ENCODE assay signal across 15 cellular contexts in the genomic region with DNA sequence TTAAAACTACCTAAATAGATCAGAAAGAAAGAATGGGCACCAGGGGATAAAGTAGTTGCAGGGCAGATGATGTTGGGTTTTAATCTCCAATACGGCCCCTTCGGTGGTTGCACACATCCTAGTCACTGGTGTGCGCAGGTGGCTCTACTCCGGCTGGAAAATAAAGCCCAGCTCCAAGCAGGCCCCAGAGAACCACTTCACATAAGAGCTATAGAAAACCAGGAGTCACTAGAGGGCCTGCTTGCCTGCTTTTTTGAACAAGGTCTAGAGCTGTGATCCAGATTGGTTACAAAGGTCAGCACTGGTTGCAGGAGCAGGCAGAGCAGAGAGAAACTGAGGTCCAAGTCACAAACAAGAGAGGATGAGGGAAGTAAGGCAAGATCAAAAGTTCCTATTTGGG. TPM values are rescaled to one million over a fixed set of nuclear protein-coding genes. Genes with fewer than 3 reads are reported as not detected.
A peak's percentile ranks its signal among the peaks of the same experiment; 100 is the strongest.
DNase-seq lines count a peak whose midpoint lies in the region; ATAC-seq and TF ChIP-seq lines count a peak whose summit lies in the region.
"Had no signal": no experiment of that assay in that cellular context is flagged by ENCODE, and none has a peak within 500 bp of the region (broad histone marks: within the 10 kb centered on the region; RNA-seq: fewer than 3 reads in every experiment).

No MANE protein-coding gene starts in this region.

- peak overlapping the region; percentile 36 for H2AFZ ChIP-seq in neural progenitor cell (replicated peaks)

- no peaks in the 10 kb centered on the region for H3K36me3 Mint-ChIP-seq in neural progenitor cell
- H3K36me3 Mint-ChIP-seq in activated T-cell treated with anti-CD3 and anti-CD28 coated beads, Interleukin-2, amount 50 U/mL, for 72 hours (ENCODE audit: insufficient read depth in 2 of 2) = no peaks in the 10 kb centered on the region
- H3K36me3 Mint-ChIP-seq: naive thymus-derived CD4-positive, alpha-beta T cell had no signal

- DNase-seq in GM10266 (ENCODE audit: extremely low spot score) = no peak
- peak; percentile 62 for DNase-seq in NCI-H1436 treated with DMSO at 0.1 percent for 48 hours (lab: John Stamatoyannopoulos, UW)
- peak; percentile 7 for DNase-seq in SHP77 treated with DMSO at 0.1 percent for 48 hours (lab: John Stamatoyannopoulos, UW)
- peak; percentile 6 for DNase-seq in neural progenitor cell (ENCODE audit: low spot score)
- no peak for DNase-seq in DMS114 treated with DMSO at 0.1 percent for 48 hours (lab: John Stamatoyannopoulos, UW; ENCODE audit: unreplicated experiment)
- no peak for DNase-seq in activated T-cell treated with anti-CD3 and anti-CD28 coated beads, Interleukin-2, amount 50 U/mL, for 72 hours
- DNase-seq in activated CD8-positive, alpha-beta memory T cell treated with anti-CD3 and anti-CD28 coated beads for 24 hours = no peak
- DNase-seq: activated CD4-positive, alpha-beta T cell treated with anti-CD3 and anti-CD28 coated beads, Interleukin-2, amount 10 ng/mL, durations not matched to agents 24 days and 14 days; activated naive CD4-positive, alpha-beta T cell treated with anti-CD3 and anti-CD28 coated beads for 36 hours; naive thymus-derived CD4-positive, alpha-beta T cell; NCI-H226; SK-N-SH had no signal

- no peak overlapping the region for H3K9ac ChIP-seq in neural progenitor cell
- H3K9ac ChIP-seq: SK-N-SH had no signal

- no peak overlapping the region for H3K27ac ChIP-seq in neural progenitor cell
- H3K27ac ChIP-seq: esophagus muscularis mucosa had no signal

- no peaks in the 10 kb centered on the region for H3K4me1 Mint-ChIP-seq in neural progenitor cell
- H3K4me1 Mint-ChIP-seq in activated T-cell treated with anti-CD3 and anti-CD28 coated beads, Interleukin-2, amount 50 U/mL, for 72 hours (ENCODE audit: low read depth) = no peaks in the 10 kb centered on the region
- H3K4me1 Mint-ChIP-seq: activated CD4-positive, alpha-beta T cell treated with anti-CD3 and anti-CD28 coated beads, Interleukin-2, amount 10 ng/mL, durations not matched to agents 24 days and 14 days; central memory CD8-positive, alpha-beta T cell; naive thymus-derived CD4-positive, alpha-beta T cell had no signal

- H4K20me1 ChIP-seq in neural progenitor cell (ENCODE audit: low read depth) = no peaks in the 10 kb centered on the region

- H3K4me3 Mint-ChIP-seq in neural progenitor cell = no peak overlapping the region
- no peak overlapping the region for H3K4me3 Mint-ChIP-seq in activated T-cell treated with anti-CD3 and anti-CD28 coated beads, Interleukin-2, amount 50 U/mL, for 72 hours
- H3K4me3 Mint-ChIP-seq: activated CD4-positive, alpha-beta T cell treated with anti-CD3 and anti-CD28 coated beads, Interleukin-2, amount 10 ng/mL, durations not matched to agents 24 days and 14 days; activated naive CD4-positive, alpha-beta T cell treated with anti-CD3 and anti-CD28 coated beads for 36 hours; central memory CD8-positive, alpha-beta T cell; naive thymus-derived CD4-positive, alpha-beta T cell had no signal

- no peaks in the 10 kb centered on the region for H3K36me3 ChIP-seq in neural progenitor cell
- H3K36me3 ChIP-seq: esophagus muscularis mucosa had no signal

- no peaks in the 10 kb centered on the region for H3K79me2 ChIP-seq in neural progenitor cell (ENCODE audit: low read depth)

- no peak for ATAC-seq in GM18907 (IDR thresholded peaks at IDR 0.05; ENCODE audit: unreplicated experiment)
- no peak for ATAC-seq in activated T-cell treated with anti-CD3 and anti-CD28 coated beads, Interleukin-2, amount 50 U/mL, for 72 hours (replicated peaks in 1 of 2)
- ATAC-seq: naive thymus-derived CD4-positive, alpha-beta T cell had no signal

- no peaks in the 10 kb centered on the region for H3K9me3 ChIP-seq in neural progenitor cell (ENCODE audit: low read depth)
- H3K9me3 ChIP-seq: esophagus muscularis mucosa, SK-N-SH had no signal

- no peaks in the 10 kb centered on the region for H3K27me3 ChIP-seq in neural progenitor cell
- H3K27me3 ChIP-seq: esophagus muscularis mucosa had no signal

- H3F3A ChIP-seq in neural progenitor cell (ENCODE audit: low read depth) = no peaks in the 10 kb centered on the region

- H3K4me1 ChIP-seq in neural progenitor cell = no peaks in the 10 kb centered on the region
- H3K4me1 ChIP-seq: esophagus muscularis mucosa had no signal

- H3K4me3 ChIP-seq in neural progenitor cell = no peak overlapping the region
- H3K4me3 ChIP-seq: esophagus muscularis mucosa had no signal

- H3K9me3 Mint-ChIP-seq in neural progenitor cell = no peaks in the 10 kb centered on the region
- H3K9me3 Mint-ChIP-seq in activated T-cell treated with anti-CD3 and anti-CD28 coated beads, Interleukin-2, amount 50 U/mL, for 72 hours = no peaks in the 10 kb centered on the region
- H3K9me3 Mint-ChIP-seq: activated CD4-positive, alpha-beta T cell treated with anti-CD3 and anti-CD28 coated beads, Interleukin-2, amount 10 ng/mL, durations not matched to agents 24 days and 14 days; activated naive CD4-positive, alpha-beta T cell treated with anti-CD3 and anti-CD28 coated beads for 36 hours; central memory CD8-positive, alpha-beta T cell had no signal

- TF ChIP-seq CTCF in GM10266 (IDR thresholded peaks at IDR 0.05; ENCODE audit: control insufficient read depth, insufficient read depth, low read depth, missing control alignments) (peak; percentile 11), neural progenitor cell (IDR thresholded peaks at IDR 0.05) (peak; percentile 12)

- H3K27me3 Mint-ChIP-seq in neural progenitor cell (ENCODE audit: insufficient read depth, low read depth) = peaks cover 2% of the 10 kb centered on the region
- H3K27me3 Mint-ChIP-seq in activated T-cell treated with anti-CD3 and anti-CD28 coated beads, Interleukin-2, amount 50 U/mL, for 72 hours (ENCODE audit: low read depth) = peaks cover 10% of the 10 kb centered on the region

- no peak overlapping the region for H3K27ac Mint-ChIP-seq in neural progenitor cell
- no peak overlapping the region for H3K27ac Mint-ChIP-seq in activated T-cell treated with anti-CD3 and anti-CD28 coated beads, Interleukin-2, amount 50 U/mL, for 72 hours
- H3K27ac Mint-ChIP-seq: activated CD4-positive, alpha-beta T cell treated with anti-CD3 and anti-CD28 coated beads, Interleukin-2, amount 10 ng/mL, durations not matched to agents 24 days and 14 days; activated naive CD4-positive, alpha-beta T cell treated with anti-CD3 and anti-CD28 coated beads for 36 hours; naive thymus-derived CD4-positive, alpha-beta T cell had no signal

- no peak overlapping the region for H3K4me2 ChIP-seq in neural progenitor cell
- H3K4me2 ChIP-seq: SK-N-SH had no signal

RNA-seq across cellular contexts. Expression of a gene that starts 41.5 kb away (rescaled TPM):
- total RNA-seq in neural progenitor cell (ENCODE audit: low replicate concordance) = not detected in 2 replicates
- total RNA-seq in activated T-cell treated with anti-CD3 and anti-CD28 coated beads, Interleukin-2, amount 50 U/mL, for 72 hours = not detected
- total RNA-seq: activated CD4-positive, alpha-beta T cell treated with anti-CD3 and anti-CD28 coated beads, Interleukin-2, amount 10 ng/mL, durations not matched to agents 24 days and 14 days; activated naive CD4-positive, alpha-beta T cell treated with anti-CD3 and anti-CD28 coated beads for 36 hours; esophagus muscularis mucosa; naive thymus-derived CD4-positive, alpha-beta T cell had no signal

Comparison
In these comparisons a context has a peak if more than half of its experiments do, and no peak if none do; other contexts are left out.
1. DNase-seq: peak in NCI-H1436 treated with DMSO at 0.1 percent for 48 hours (single experiment), SHP77 treated with DMSO at 0.1 percent for 48 hours (single experiment) and neural progenitor cell (single experiment); none in GM10266 (single experiment), DMS114 treated with DMSO at 0.1 percent for 48 hours (single experiment), activated T-cell treated with anti-CD3 and anti-CD28 coated beads, Interleukin-2, amount 50 U/mL, for 72 hours (0 of 2) and activated CD8-positive, alpha-beta memory T cell treated with anti-CD3 and anti-CD28 coated beads for 24 hours (single experiment).